ENCODE assay signal across 1 cellular context in genomic region chr9:36551868-36552267, GRCh38.
TF ChIP-seq lines count a peak whose summit lies in the region.

No MANE protein-coding gene starts in this region.

TF ChIP-seq in GM12878, 131 proteins besides CTCF, POLR2A, EP300 and RAD21 (continued from another document):
- TF ChIP-seq SKIL (IDR thresholded peaks at IDR 0.05; ENCODE audit: low read depth, poor library complexity, severe bottlenecking) (peak; percentile 39), CREM (IDR thresholded peaks at IDR 0.05; ENCODE audit: low read depth) (peak; percentile 28; the same call in 1 of the 2 replicates), GATAD2B (conservative IDR thresholded peaks at IDR 0.05; ENCODE audit: low read depth) (peak; percentile 25; the same call in 1 of the 2 replicates), MEF2B (IDR thresholded peaks at IDR 0.05; ENCODE audit: partially characterized antibody, poor library complexity, severe bottlenecking) (peak; percentile 82), MEF2A (IDR thresholded peaks at IDR 0.05; ENCODE audit: insufficient read depth, low read depth, low read length) (peak; percentile 77; the same call in 1 of the 2 replicates), SIN3A (IDR thresholded peaks at IDR 0.05; ENCODE audit: low read depth, low read length) (no peak), CEBPZ (IDR thresholded peaks at IDR 0.05; ENCODE audit: low read depth, low read length) (no peak), MTA2 (IDR thresholded peaks at IDR 0.05; ENCODE audit: low read depth) (peak; percentile 43; the same call in 1 of the 2 replicates), RUNX3 (IDR thresholded peaks at IDR 0.05; ENCODE audit: low read length) (peak; percentile 86), IKZF1 (conservative IDR thresholded peaks at IDR 0.05) (peak; percentile 45; the same call in 1 of the 2 replicates), ATF7 (IDR thresholded peaks at IDR 0.05; ENCODE audit: low read depth) (peak; percentile 37; the same call in 1 of the 2 replicates)
